Comparison of ENCODE assay signal across 8 cellular contexts in the genomic region with DNA sequence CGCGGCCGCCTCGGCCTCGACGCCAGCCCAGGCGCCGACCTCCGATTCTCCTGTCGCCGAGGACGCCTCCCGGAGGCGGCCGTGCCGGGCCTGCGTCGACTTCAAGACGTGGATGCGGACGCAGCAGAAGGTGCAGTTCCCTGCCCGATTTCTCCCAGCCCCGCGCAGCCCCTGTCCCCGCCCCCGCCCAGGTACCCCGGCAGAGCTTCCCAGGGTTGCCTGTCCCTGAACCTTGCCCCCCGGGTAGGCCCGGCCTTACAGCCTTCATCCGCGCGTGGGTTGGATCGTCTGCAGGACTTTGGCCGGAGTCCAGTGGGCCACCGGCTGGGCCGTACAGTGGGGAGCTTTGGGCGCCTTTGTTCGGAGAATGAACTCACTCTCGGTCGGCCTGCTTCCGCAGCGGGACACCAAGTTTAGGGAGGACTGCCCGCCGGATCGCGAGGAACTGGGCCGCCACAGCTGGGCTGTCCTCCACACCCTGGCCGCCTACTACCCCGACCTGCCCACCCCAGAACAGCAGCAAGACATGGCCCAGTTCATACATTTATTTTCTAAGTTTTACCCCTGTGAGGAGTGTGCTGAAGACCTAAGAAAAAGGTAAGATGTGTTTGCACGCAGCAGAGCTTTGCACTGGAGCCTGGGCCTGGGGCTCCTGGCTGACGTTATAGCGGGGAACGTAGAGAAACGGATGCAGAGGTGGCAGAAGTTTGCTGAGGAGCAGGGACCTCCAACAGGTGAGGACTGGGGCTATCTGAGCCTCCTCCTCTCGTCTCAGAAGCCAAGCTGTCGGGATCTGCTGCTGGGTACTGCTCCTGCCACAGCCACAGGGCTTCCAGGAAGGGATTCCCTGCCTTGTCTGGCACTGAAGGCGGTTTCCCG. TPM values are rescaled to one million over a fixed set of nuclear protein-coding genes. Genes with fewer than 3 reads are reported as not detected.
DNase-seq lines count a peak whose midpoint lies in the region; ATAC-seq, FAIRE-seq and TF ChIP-seq lines count a peak whose summit lies in the region.

No MANE protein-coding gene starts in this region.

- no peaks in the 10 kb centered on the region for H3K9me3 ChIP-seq in HUES6 (ENCODE audit: control insufficient read depth, insufficient read depth, low read depth, low read length)
- H3K9me3 ChIP-seq in K562 (replicated peaks; ENCODE audit: control insufficient read depth, insufficient read depth, low read depth, low read length) = no peaks in the 10 kb centered on the region
- H3K9me3 ChIP-seq in left lung = no peaks in the 10 kb centered on the region
- H3K9me3 ChIP-seq in tibial nerve = no peaks in the 10 kb centered on the region

- TF ChIP-seq CTCF in K562 (IDR thresholded peaks at IDR 0.05 in 2 of 3, conservative IDR thresholded peaks at IDR 0.05 in 1 of 3; ENCODE audit: insufficient read depth in 2 of 3, low read depth in 1 of 3, low read length in 3 of 3) = no peak
- no peak for TF ChIP-seq CTCF in left lung (IDR thresholded peaks at IDR 0.05)
- TF ChIP-seq CTCF in tibial nerve (IDR thresholded peaks at IDR 0.05) = no peak

- in situ Hi-C loops in K562 (cut with MboI) = no loop called here

- peak overlapping the region; percentile 82 for H2AFZ ChIP-seq in K562 (ENCODE audit: low read depth, low read length)

- peak; percentile 65 for FAIRE-seq in K562 (lab: Jason Lieb, UNC)

- peaks cover 41% of the 10 kb centered on the region for H3K27me3 Mint-ChIP-seq in T-helper 2 cell treated with Interferon-gamma antibody and Interleukin-4, amounts not matched to agents 5 μg/mL and 100 μg/mL, for 36 hours (ENCODE audit: low read depth)

- no peak for TF ChIP-seq RAD21 in K562 (CRISPR knock-in tag; conservative IDR thresholded peaks at IDR 0.05 in 1 of 2, IDR thresholded peaks at IDR 0.05 in 1 of 2)

- POLR2A ChIA-PET in K562 (lab: Yijun Ruan, JAX) = interaction anchor here (0.6 to 10.2 kb wide), 8 partner anchors 8 to 32 kb away, joined by 3 to 103 read pairs (median 4); a partner anchor contains a TSS

- 2% methylated on average over 47 of the region's 58 CpGs for WGBS in K562 (ENCODE audit: insufficient coverage, low coverage, missing lambda C conversion rate)
- WGBS in tibial nerve, 2 donors = 8 to 10% methylated on average over 44 to 48 of the region's 58 CpGs

- H4K20me1 ChIP-seq in K562 (replicated peaks; ENCODE audit: control insufficient read depth, insufficient read depth, low read length) = no peaks in the 10 kb centered on the region

- H3K4me1 ChIP-seq in HUES6 (ENCODE audit: control insufficient read depth, insufficient read depth, low read length) (peaks cover 41% of the 10 kb centered on the region), K562 (replicated peaks in 1 of 2; ENCODE audit: control insufficient read depth in 2 of 2, insufficient read depth in 2 of 2, low read length in 2 of 2) (peaks cover 6 to 73% of the 10 kb centered on the region in 2 experiments; a peak in 4 of 5 replicates), left lung (peaks cover 15 to 29% of the 10 kb centered on the region in 2 donors), tibial nerve (peaks cover 0 to 42% (median 22%) of the 10 kb centered on the region in 4 donors)

- intact Hi-C loops in K562 (cut with micrococcal nuclease) (no loop called here), left lung (cut with DNase I) (no loop called here)

- H3K9me3 Mint-ChIP-seq in T-helper 2 cell treated with Interferon-gamma antibody and Interleukin-4, amounts not matched to agents 5 μg/mL and 100 μg/mL, for 36 hours = no peaks in the 10 kb centered on the region

- DNase-seq in T-helper 2 cell treated with Interferon-gamma antibody and Interleukin-4, amounts not matched to agents 5 μg/mL and 100 μg/mL, for 36 hours (ENCODE audit: low spot score) = no peak
- DNase-seq in T-helper 2 cell (no peak), K562 (ENCODE audit: extremely low read depth in 1 of 4, low spot score in 3 of 4) (peak; percentile 46 to 72 (median 64)), left lung (no peak), tibial nerve (ENCODE audit: low spot score in 2 of 2) (no peak), Ammon's horn (ENCODE audit: low spot score) (no peak), T1000 (lab: John Stamatoyannopoulos, UW) (no peak)

- H3K4me2 ChIP-seq in K562 (ENCODE audit: insufficient read depth, low read length) = peak overlapping the region; percentile 82

- H3K4me1 Mint-ChIP-seq in T-helper 2 cell treated with Interferon-gamma antibody and Interleukin-4, amounts not matched to agents 5 μg/mL and 100 μg/mL, for 36 hours (ENCODE audit: low read depth) = peaks cover 14% of the 10 kb centered on the region

- peak overlapping the region; percentile 87 for H3K9ac ChIP-seq in HUES6 (ENCODE audit: low read length)
- peak overlapping the region; percentile 67 to 98 for H3K9ac ChIP-seq in K562 (ENCODE audit: insufficient read depth in 1 of 2, low read depth in 2 of 2, low read length in 2 of 2)

- no peak for TF ChIP-seq POLR2A in K562 (conservative IDR thresholded peaks at IDR 0.05)
- no peak for TF ChIP-seq POLR2A in tibial nerve (IDR thresholded peaks at IDR 0.05)

- ATAC-seq in K562 = peak; percentile 25
- no peak for ATAC-seq in left lung

- TF ChIP-seq EP300 in K562 (IDR thresholded peaks at IDR 0.05; ENCODE audit: low read length) = no peak
- TF ChIP-seq EP300 in tibial nerve (IDR thresholded peaks at IDR 0.05) = no peak

- H3K36me3 ChIP-seq in HUES6 (ENCODE audit: control insufficient read depth, insufficient read depth, low read length) = peaks cover 15% of the 10 kb centered on the region
- H3K36me3 ChIP-seq in K562 (ENCODE audit: control insufficient read depth, insufficient read depth, low read length) = peaks cover 24% of the 10 kb centered on the region; the same call in 1 of the 3 replicates
- H3K36me3 ChIP-seq in left lung = peaks cover 0 to 24% of the 10 kb centered on the region in 2 donors
- peaks cover 0 to 26% (median 0%) of the 10 kb centered on the region in 3 donors for H3K36me3 ChIP-seq in tibial nerve

- H3K4me3 ChIP-seq in HUES6 (ENCODE audit: low read depth, low read length) (peak overlapping the region; percentile 83), K562 (peak overlapping the region; percentile 70), left lung (peak overlapping the region; percentile 71 to 88), tibial nerve (peak overlapping the region; percentile 56 to 94 (median 88))

- peak overlapping the region; percentile 62 for H3K27ac Mint-ChIP-seq in T-helper 2 cell treated with Interferon-gamma antibody and Interleukin-4, amounts not matched to agents 5 μg/mL and 100 μg/mL, for 36 hours

- peaks cover 10% of the 10 kb centered on the region for H3K36me3 Mint-ChIP-seq in T-helper 2 cell treated with Interferon-gamma antibody and Interleukin-4, amounts not matched to agents 5 μg/mL and 100 μg/mL, for 36 hours (ENCODE audit: low read depth)

- peaks cover 54% of the 10 kb centered on the region for H3K27me3 ChIP-seq in HUES6 (ENCODE audit: control insufficient read depth, insufficient read depth, low read length)
- H3K27me3 ChIP-seq in K562 (ENCODE audit: control insufficient read depth in 2 of 2, insufficient read depth in 2 of 2, low read length in 2 of 2) = no peaks in the 10 kb centered on the region
- H3K27me3 ChIP-seq in left lung = peaks cover 34 to 58% of the 10 kb centered on the region in 2 donors
- H3K27me3 ChIP-seq in tibial nerve = peaks cover 0 to 44% of the 10 kb centered on the region in 2 donors

- peak overlapping the region; percentile 88 for H3K27ac ChIP-seq in HUES6 (ENCODE audit: low read depth, low read length)
- peak overlapping the region; percentile 73 for H3K27ac ChIP-seq in K562 (ENCODE audit: extremely low read depth, low read depth, low read length)
- peak overlapping the region; percentile 63 to 88 for H3K27ac ChIP-seq in left lung
- peak overlapping the region in 3 of 4 donors; percentile 74 to 86 (median 85) for H3K27ac ChIP-seq in tibial nerve

- H3K4me3 Mint-ChIP-seq in T-helper 2 cell treated with Interferon-gamma antibody and Interleukin-4, amounts not matched to agents 5 μg/mL and 100 μg/mL, for 36 hours = peak overlapping the region; percentile 86

- BruUV-seq in K562 (replicated peaks; lab: Mats Ljungman, UMichigan) = TSS peak; percentile 68

- CTCF ChIA-PET in K562 (lab: Yijun Ruan, JAX; ENCODE audit: low intra/inter-chr PET ratio) = interaction anchor here (0.7 kb wide), 1 partner anchor 197 kb away, joined by 3 read pairs; no protein-coding TSS in a partner anchor

- H3K79me2 ChIP-seq in K562 (ENCODE audit: control insufficient read depth, insufficient read depth, low read length) = peaks cover 16% of the 10 kb centered on the region

- no peaks in the 10 kb centered on the region for H3K9me1 ChIP-seq in K562 (ENCODE audit: control insufficient read depth, insufficient read depth, low read length)

RNA-seq across cellular contexts. Expression of a gene that starts 0.6 kb away (rescaled TPM):
- 9.2 and 25.2 TPM in 2 replicates for total RNA-seq in K562 (2011; cell fraction: chromatin; rRNA removed; ENCODE audit: low replicate concordance)
- 28.7 TPM in 2 replicates for total RNA-seq in K562 (2011; cell fraction: nucleolus; rRNA removed)
- 18.7 and 18.8 TPM in 2 replicates for total RNA-seq in K562 (2011; cell fraction: nucleoplasm; rRNA removed)
- total RNA-seq in K562 (2014; rRNA removed) (46.2 and 67.8 TPM in 2 replicates), K562 (2014; rRNA removed; fragmentation: Illumina TruSeq; extraction: Trizol) (10.1 and 15.6 TPM in 2 replicates), K562 (2015; rRNA removed; fragmentation: Illumina TruSeq; extraction: Trizol) (22.9 and 26.3 TPM in 2 replicates), K562 (2021) (53.7 and 54.7 TPM in 2 replicates), left lung (10 to 100 TPM; 25.8 to 26.1 TPM), tibial nerve (10 to 100 TPM; 13.4 to 20.2 (median 18.1) TPM)
- polyA plus RNA-seq in K562 (2011; rRNA removed) (16.5 and 28.7 TPM in 2 replicates), K562 (2014; fragmentation: Illumina TruSeq; extraction: Trizol) (19.8 and 24.3 TPM in 2 replicates), K562 (2014; fragmentation: Nextera tagmentation; extraction: Ambion mirVana) (1 to 10 TPM; 4.3 to 5.1 TPM), K562 (2014; rRNA removed) (45.4 and 46.8 TPM in 2 replicates)
- polyA plus RNA-seq in K562 (2011; cell fraction: cytosol; rRNA removed) = 18.4 and 31.1 TPM in 2 replicates
- 30.1 and 38.7 TPM in 2 replicates for polyA plus RNA-seq in K562 (2011; cell fraction: nucleus; rRNA removed)
- polyA plus RNA-seq in K562 (2012) = 34.0 and 53.1 TPM in 2 replicates
- polyA minus RNA-seq in K562 (2011; rRNA and poly(A)+ RNA removed) = 3.4 and 4.4 TPM in 2 replicates
- polyA minus RNA-seq in K562 (2011; cell fraction: cytosol; rRNA and poly(A)+ RNA removed) = 16.9 and 22.0 TPM in 2 replicates
- polyA minus RNA-seq in K562 (2011; cell fraction: nucleus; rRNA and poly(A)+ RNA removed) = 14.0 and 16.9 TPM in 2 replicates

RNA-seq across cellular contexts. Expression of a gene that starts 3.3 kb away (rescaled TPM):
- 0.67 TPM in 1 of 2 replicates, not detected in the other for total RNA-seq in K562 (2011; cell fraction: chromatin; rRNA removed; ENCODE audit: low replicate concordance)
- total RNA-seq in K562 (2011; cell fraction: nucleolus; rRNA removed) = 0.66 TPM in 1 of 2 replicates, not detected in the other
- not detected in 2 replicates for total RNA-seq in K562 (2011; cell fraction: nucleoplasm; rRNA removed)
- total RNA-seq in K562 (2014; rRNA removed) (not detected in 2 replicates), K562 (2014; rRNA removed; fragmentation: Illumina TruSeq; extraction: Trizol) (not detected in 2 replicates), K562 (2015; rRNA removed; fragmentation: Illumina TruSeq; extraction: Trizol) (not detected in 2 replicates), K562 (2021) (not detected in 2 replicates), left lung (1 to 10 TPM; 4.4 to 5.6 TPM), tibial nerve (1 to 10 TPM in 1 of 4 donors, not detected in 3; 3.9 TPM)
- polyA plus RNA-seq in K562 (2011; rRNA removed) (not detected in 2 replicates), K562 (2014; fragmentation: Illumina TruSeq; extraction: Trizol) (not detected in 2 replicates), K562 (2014; fragmentation: Nextera tagmentation; extraction: Ambion mirVana) (not detected), K562 (2014; rRNA removed) (not detected in 2 replicates)
- not detected in 2 replicates for polyA plus RNA-seq in K562 (2011; cell fraction: cytosol; rRNA removed)
- 0.62 and 0.75 TPM in 2 replicates for polyA plus RNA-seq in K562 (2011; cell fraction: nucleus; rRNA removed)
- not detected in 2 replicates for polyA plus RNA-seq in K562 (2012)
- not detected in 2 replicates for polyA minus RNA-seq in K562 (2011; rRNA and poly(A)+ RNA removed)
- polyA minus RNA-seq in K562 (2011; cell fraction: cytosol; rRNA and poly(A)+ RNA removed) = not detected in 2 replicates
- polyA minus RNA-seq in K562 (2011; cell fraction: nucleus; rRNA and poly(A)+ RNA removed) = 0.33 TPM in 1 of 2 replicates, not detected in the other

RNA-seq across cellular contexts. Expression of a gene that starts 5.2 kb away (rescaled TPM):
- total RNA-seq in K562 (2011; cell fraction: chromatin; rRNA removed; ENCODE audit: low replicate concordance) = 9.9 and 36.5 TPM in 2 replicates
- 44.1 and 46.0 TPM in 2 replicates for total RNA-seq in K562 (2011; cell fraction: nucleolus; rRNA removed)
- total RNA-seq in K562 (2011; cell fraction: nucleoplasm; rRNA removed) = 27.9 and 32.7 TPM in 2 replicates
- 69.2 and 110 TPM in 2 replicates for total RNA-seq in K562 (2014; rRNA removed)
- 17.8 and 20.7 TPM in 2 replicates for total RNA-seq in K562 (2014; rRNA removed; fragmentation: Illumina TruSeq; extraction: Trizol)
- 24.4 and 28.6 TPM in 2 replicates for total RNA-seq in K562 (2015; rRNA removed; fragmentation: Illumina TruSeq; extraction: Trizol)
- 61.9 and 68.8 TPM in 2 replicates for total RNA-seq in K562 (2021)
- polyA plus RNA-seq in K562 (2011; rRNA removed) = 36.3 and 38.3 TPM in 2 replicates
- polyA plus RNA-seq in K562 (2011; cell fraction: cytosol; rRNA removed) = 65.6 and 158 TPM in 2 replicates
- polyA plus RNA-seq in K562 (2011; cell fraction: nucleus; rRNA removed) = 37.4 and 52.6 TPM in 2 replicates
- polyA plus RNA-seq in K562 (2012) = 49.8 and 53.8 TPM in 2 replicates
- polyA plus RNA-seq in K562 (2014; fragmentation: Illumina TruSeq; extraction: Trizol) = 41.5 and 44.1 TPM in 2 replicates
- polyA plus RNA-seq in K562 (2014; fragmentation: Nextera tagmentation; extraction: Ambion mirVana) = 1 to 10 TPM; 3.7 to 4.4 TPM
- polyA plus RNA-seq in K562 (2014; rRNA removed) = 47.7 and 69.1 TPM in 2 replicates
- 14.7 and 22.4 TPM in 2 replicates for polyA minus RNA-seq in K562 (2011; rRNA and poly(A)+ RNA removed)
- polyA minus RNA-seq in K562 (2011; cell fraction: cytosol; rRNA and poly(A)+ RNA removed) = 42.2 and 50.7 TPM in 2 replicates
- polyA minus RNA-seq in K562 (2011; cell fraction: nucleus; rRNA and poly(A)+ RNA removed) = 16.2 and 16.4 TPM in 2 replicates
- under 1 TPM; 0.31 to 0.32 TPM for total RNA-seq in left lung
- 1 to 10 TPM in 1 of 4 donors, not detected in 3; 3.9 TPM for total RNA-seq in tibial nerve

RNA-seq across cellular contexts. Expression of a gene that starts 12.7 kb away (rescaled TPM):
- 18.2 and 103 TPM in 2 replicates for total RNA-seq in K562 (2011; cell fraction: chromatin; rRNA removed; ENCODE audit: low replicate concordance)
- 94.2 and 142 TPM in 2 replicates for total RNA-seq in K562 (2011; cell fraction: nucleolus; rRNA removed)
- 30.2 and 40.8 TPM in 2 replicates for total RNA-seq in K562 (2011; cell fraction: nucleoplasm; rRNA removed)
- total RNA-seq in K562 (2014; rRNA removed) = 115 and 117 TPM in 2 replicates
- total RNA-seq in K562 (2014; rRNA removed; fragmentation: Illumina TruSeq; extraction: Trizol) = 2.6 and 8.0 TPM in 2 replicates
- 24.5 and 28.3 TPM in 2 replicates for total RNA-seq in K562 (2015; rRNA removed; fragmentation: Illumina TruSeq; extraction: Trizol)
- total RNA-seq in K562 (2021) = 106 and 108 TPM in 2 replicates
- polyA plus RNA-seq in K562 (2011; rRNA removed) = 21.1 and 53.1 TPM in 2 replicates
- 43.4 and 116 TPM in 2 replicates for polyA plus RNA-seq in K562 (2011; cell fraction: cytosol; rRNA removed)
- polyA plus RNA-seq in K562 (2011; cell fraction: nucleus; rRNA removed) = 109 and 185 TPM in 2 replicates
- polyA plus RNA-seq in K562 (2012) = 65.0 and 71.4 TPM in 2 replicates
- 47.3 and 78.3 TPM in 2 replicates for polyA plus RNA-seq in K562 (2014; fragmentation: Illumina TruSeq; extraction: Trizol)
- polyA plus RNA-seq in K562 (2014; fragmentation: Nextera tagmentation; extraction: Ambion mirVana) = 1 to 10 TPM in 1 of 2 experiments, under 1 TPM in 1; 0.97 to 7.2 TPM
- 56.5 and 80.8 TPM in 2 replicates for polyA plus RNA-seq in K562 (2014; rRNA removed)
- polyA minus RNA-seq in K562 (2011; rRNA and poly(A)+ RNA removed) = 24.5 and 41.6 TPM in 2 replicates
- 108 and 113 TPM in 2 replicates for polyA minus RNA-seq in K562 (2011; cell fraction: cytosol; rRNA and poly(A)+ RNA removed)
- 42.1 and 44.9 TPM in 2 replicates for polyA minus RNA-seq in K562 (2011; cell fraction: nucleus; rRNA and poly(A)+ RNA removed)
- total RNA-seq in left lung = 10 to 100 TPM; 25.8 to 30.9 TPM
- 10 to 100 TPM; 37.6 to 70.8 (median 46.2) TPM for total RNA-seq in tibial nerve

RNA-seq across cellular contexts. Expression of a gene that starts 17.9 kb away (rescaled TPM):
- 0.44 TPM in 1 of 2 replicates, not detected in the other for total RNA-seq in K562 (2011; cell fraction: chromatin; rRNA removed; ENCODE audit: low replicate concordance)
- 0.79 TPM in 1 of 2 replicates, not detected in the other for total RNA-seq in K562 (2011; cell fraction: nucleolus; rRNA removed)
- total RNA-seq in K562 (2011; cell fraction: nucleoplasm; rRNA removed) = not detected in 2 replicates
- not detected in 2 replicates for total RNA-seq in K562 (2014; rRNA removed)
- total RNA-seq in K562 (2014; rRNA removed; fragmentation: Illumina TruSeq; extraction: Trizol) = not detected in 2 replicates
- total RNA-seq in K562 (2015; rRNA removed; fragmentation: Illumina TruSeq; extraction: Trizol) = not detected in 2 replicates
- not detected in 2 replicates for total RNA-seq in K562 (2021)
- polyA plus RNA-seq in K562 (2011; rRNA removed) = not detected in 2 replicates
- polyA plus RNA-seq in K562 (2011; cell fraction: cytosol; rRNA removed) = 0.10 and 0.13 TPM in 2 replicates
- 0.21 TPM in 1 of 2 replicates, not detected in the other for polyA plus RNA-seq in K562 (2011; cell fraction: nucleus; rRNA removed)
- polyA plus RNA-seq in K562 (2012) = not detected in 2 replicates
- polyA plus RNA-seq in K562 (2014; fragmentation: Illumina TruSeq; extraction: Trizol) = not detected in 2 replicates
- not detected for polyA plus RNA-seq in K562 (2014; fragmentation: Nextera tagmentation; extraction: Ambion mirVana)
- not detected in 2 replicates for polyA plus RNA-seq in K562 (2014; rRNA removed)
- not detected in 2 replicates for polyA minus RNA-seq in K562 (2011; rRNA and poly(A)+ RNA removed)
- polyA minus RNA-seq in K562 (2011; cell fraction: cytosol; rRNA and poly(A)+ RNA removed) = not detected in 2 replicates
- not detected in 2 replicates for polyA minus RNA-seq in K562 (2011; cell fraction: nucleus; rRNA and poly(A)+ RNA removed)
- total RNA-seq in left lung = not detected
- not detected for total RNA-seq in tibial nerve

Comparison
In these comparisons a context has a peak if more than half of its experiments do, and no peak if none do; other contexts are left out.
1. DNase-seq: peak in K562 (4 of 4); none in T-helper 2 cell treated with Interferon-gamma antibody and Interleukin-4, amounts not matched to agents 5 μg/mL and 100 μg/mL, for 36 hours (single experiment), T-helper 2 cell (0 of 5), left lung (0 of 2), tibial nerve (0 of 2), Ammon's horn (single experiment) and T1000 (single experiment).
2. Peak in every context shown above with its lines, with median percentiles within 50 percentile points of each other: H3K27ac ChIP-seq and H3K4me3 ChIP-seq.